ENCODE assay signal across 28 cellular contexts in the genomic region with DNA sequence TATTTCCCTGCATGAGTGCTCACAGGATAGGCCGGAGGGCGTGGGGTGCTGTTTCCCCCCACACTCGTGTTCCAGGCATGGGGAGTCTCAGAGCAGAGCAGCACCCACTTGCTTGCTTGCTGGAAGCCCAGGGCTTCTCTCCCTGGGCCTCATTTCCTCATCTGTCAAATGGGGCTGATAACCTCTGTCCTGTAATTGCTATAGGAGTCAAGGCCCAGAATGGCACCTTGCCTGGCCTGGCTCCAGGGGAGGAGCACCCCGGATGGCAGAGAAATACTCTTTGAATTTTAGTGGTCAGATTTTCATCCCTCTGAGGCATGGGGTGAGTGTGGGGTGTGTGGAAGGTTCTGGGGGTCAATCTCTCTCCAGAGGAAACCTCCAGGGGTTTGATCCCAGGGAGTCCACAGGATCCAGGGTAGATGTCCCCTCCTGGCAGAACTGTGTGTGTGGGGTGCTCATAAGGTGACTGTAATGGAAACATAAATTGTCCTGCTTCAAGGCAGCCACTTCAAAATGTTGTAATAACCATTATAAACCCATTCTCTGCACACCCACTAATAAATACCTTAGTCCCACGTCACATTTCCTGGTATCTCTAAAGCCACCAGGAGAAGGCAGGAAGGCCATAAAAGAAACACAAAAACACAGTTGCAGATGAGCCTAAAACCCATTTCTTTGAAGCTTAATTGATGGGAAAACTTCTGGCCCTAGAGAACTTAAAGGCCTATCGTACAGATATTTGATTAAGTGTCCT.
DNase-seq lines count a peak whose midpoint lies in the region; ATAC-seq and TF ChIP-seq lines count a peak whose summit lies in the region.
"Had no signal": no experiment of that assay in that cellular context is flagged by ENCODE, and none has a peak within 500 bp of the region (broad histone marks: within the 10 kb centered on the region; RNA-seq: fewer than 3 reads in every experiment).

No MANE protein-coding gene starts in this region.

- TF ChIP-seq EP300 in transverse colon (IDR thresholded peaks at IDR 0.05; ENCODE audit: low read depth): no peak

- WGBS in smooth muscle cell (ENCODE audit: low lambda C conversion rate): 75% methylated on average over 6 of the region's 6 CpGs
- WGBS in transverse colon (ENCODE audit: low coverage in 1 of 2), 2 donors: 66 to 77% methylated on average over 2 to 6 of the region's 6 CpGs

- no peaks in the 10 kb centered on the region for H3F3A ChIP-seq in smooth muscle cell (ENCODE audit: low read depth)

- CTCF ChIA-PET in CD4-positive, alpha-beta T cell (lab: Charles Lee): no interaction called here

- H3K79me2 ChIP-seq in smooth muscle cell (ENCODE audit: low read depth): no peaks in the 10 kb centered on the region

- H2AFZ ChIP-seq in smooth muscle cell (ENCODE audit: low read depth): no peak overlapping the region

- peaks cover 0 to 5% (median 0%) of the 10 kb centered on the region in 4 donors for H3K4me1 ChIP-seq in Peyer's patch
- H3K4me1 ChIP-seq in smooth muscle cell (ENCODE audit: low read depth): peaks cover 7% of the 10 kb centered on the region
- peaks cover 0 to 9% (median 3%) of the 10 kb centered on the region in 4 donors for H3K4me1 ChIP-seq in transverse colon
- H3K4me1 ChIP-seq: gastroesophageal sphincter, HAP-1, pancreas, stomach had no signal

- in situ Hi-C loops in transverse colon (cut with MboI; ENCODE audit: low pct_ligation_motif_present in 1 of 4, low pct_unique_long_range_greater_than_20kb in 1 of 4, low sequenced_read_pairs in 3 of 4): no loop called here

- no peaks in the 10 kb centered on the region for H3K4me1 Mint-ChIP-seq in CD4-positive, alpha-beta T cell (ENCODE audit: low read depth)
- H3K4me1 Mint-ChIP-seq: B cell; CD8-positive, alpha-beta memory T cell had no signal

- no peaks in the 10 kb centered on the region for H3K27me3 ChIP-seq in Peyer's patch
- no peaks in the 10 kb centered on the region for H3K27me3 ChIP-seq in smooth muscle cell (ENCODE audit: low read depth)
- H3K27me3 ChIP-seq in transverse colon: no peaks in the 10 kb centered on the region
- H3K27me3 ChIP-seq in CD4-positive, alpha-beta T cell (ENCODE audit: control insufficient read depth, insufficient read depth, low read length): no peaks in the 10 kb centered on the region
- H3K27me3 ChIP-seq: brain microvascular endothelial cell, gastroesophageal sphincter, pancreas had no signal

- H3K27ac ChIP-seq in Peyer's patch (peak overlapping the region in 1 of 4 donors; percentile 72), smooth muscle cell (ENCODE audit: low read depth) (peak overlapping the region; percentile 14), transverse colon (peak overlapping the region in 1 of 4 donors; percentile 15)
- no peak overlapping the region for H3K27ac ChIP-seq in CD4-positive, alpha-beta T cell (ENCODE audit: low read depth, low read length)
- H3K27ac ChIP-seq: brain microvascular endothelial cell, gastroesophageal sphincter, pancreas, stomach had no signal

- H3K36me3 Mint-ChIP-seq in CD4-positive, alpha-beta T cell (ENCODE audit: low read depth): no peaks in the 10 kb centered on the region
- H3K36me3 Mint-ChIP-seq: activated naive CD4-positive, alpha-beta T cell treated with anti-CD3 and anti-CD28 coated beads, Interleukin-2, amount 50 U/mL, for 72 hours; CD8-positive, alpha-beta memory T cell had no signal

- intact Hi-C loops in transverse colon (cut with DNase I; ENCODE audit: low total_unique reads): no loop called here
- intact Hi-C loops in CD4-positive, alpha-beta T cell (cut with DNase I, micrococcal nuclease): no loop called here

- no peak overlapping the region for H3K4me3 Mint-ChIP-seq in CD4-positive, alpha-beta T cell
- H3K4me3 Mint-ChIP-seq: B cell; CD8-positive, alpha-beta memory T cell; neural crest cell had no signal

- H3K27ac Mint-ChIP-seq in CD4-positive, alpha-beta T cell: no peak overlapping the region
- H3K27ac Mint-ChIP-seq: activated naive CD4-positive, alpha-beta T cell treated with anti-CD3 and anti-CD28 coated beads, Interleukin-2, amount 50 U/mL, for 72 hours; B cell had no signal

- no peak for TF ChIP-seq CTCF in Peyer's patch (IDR thresholded peaks at IDR 0.05)
- no peak for TF ChIP-seq CTCF in smooth muscle cell (IDR thresholded peaks at IDR 0.05; ENCODE audit: borderline replicate concordance, insufficient read depth, poor library complexity, severe bottlenecking)
- no peak for TF ChIP-seq CTCF in transverse colon (IDR thresholded peaks at IDR 0.05)
- no peak for TF ChIP-seq CTCF in CD4-positive, alpha-beta T cell (IDR thresholded peaks at IDR 0.05)

- H4K20me1 ChIP-seq in smooth muscle cell (ENCODE audit: low read depth): no peaks in the 10 kb centered on the region

- POLR2A ChIA-PET in CD4-positive, alpha-beta T cell (lab: Charles Lee): no interaction called here

- H3K4me3 ChIP-seq in Peyer's patch (no peak overlapping the region), smooth muscle cell (no peak overlapping the region), transverse colon (no peak overlapping the region)
- H3K4me3 ChIP-seq: gastroesophageal sphincter, HAP-1, pancreas, stomach had no signal

- H3K4me2 ChIP-seq in smooth muscle cell: peak overlapping the region; percentile 28

- H3K36me3 ChIP-seq in Peyer's patch (no peaks in the 10 kb centered on the region), smooth muscle cell (ENCODE audit: low read depth) (no peaks in the 10 kb centered on the region), transverse colon (no peaks in the 10 kb centered on the region)
- H3K36me3 ChIP-seq: brain microvascular endothelial cell, gastroesophageal sphincter, HAP-1, pancreas, stomach had no signal

- DNase-seq in GM04504 (ENCODE audit: low read depth) (peak; percentile 3), Peyer's patch (peak in 2 of 3 donors; percentile 40 to 55), kidney tubule cell (ENCODE audit: low spot score) (peak; percentile 13), smooth muscle cell (lab: John Stamatoyannopoulos, UW; ENCODE audit: unreplicated experiment) (no peak), transverse colon (no peak)
- no peak for DNase-seq in CD4-positive, alpha-beta T cell
- DNase-seq: ACHN; activated CD4-positive, alpha-beta T cell treated with anti-CD3 and anti-CD28 coated beads for 4 hours; activated effector memory CD4-positive, alpha-beta T cell treated with Interleukin-2 at 50 U/mL for 16 hours; amygdala; brain microvascular endothelial cell; CD8-positive, alpha-beta memory T cell; Karpas-422; left cardiac atrium; MV-4-11; NCI-H146; NCI-H345; pancreas; right cardiac atrium; SIG-M5; stimulated activated CD8-positive, alpha-beta memory T cell treated with anti-CD3 and anti-CD28 coated beads, Interleukin-4, amount 100 ng/mL, for 48 hours; stomach had no signal

- no peaks in the 10 kb centered on the region for H3K27me3 Mint-ChIP-seq in CD4-positive, alpha-beta T cell
- H3K27me3 Mint-ChIP-seq: B cell had no signal

- no peaks in the 10 kb centered on the region for H3K9me3 Mint-ChIP-seq in CD4-positive, alpha-beta T cell
- H3K9me3 Mint-ChIP-seq: activated naive CD4-positive, alpha-beta T cell treated with anti-CD3 and anti-CD28 coated beads, Interleukin-2, amount 50 U/mL, for 72 hours; CD8-positive, alpha-beta memory T cell; neural crest cell had no signal

- H3K9ac ChIP-seq in smooth muscle cell (ENCODE audit: low read depth): peak overlapping the region; percentile 32

- H3K9me3 ChIP-seq in Peyer's patch (no peaks in the 10 kb centered on the region), smooth muscle cell (replicated peaks; ENCODE audit: low read depth) (no peaks in the 10 kb centered on the region), transverse colon (no peaks in the 10 kb centered on the region)
- no peaks in the 10 kb centered on the region for H3K9me3 ChIP-seq in CD4-positive, alpha-beta T cell (ENCODE audit: control insufficient read depth, low read length)
- H3K9me3 ChIP-seq: gastroesophageal sphincter, HAP-1, pancreas, stomach had no signal

- TF ChIP-seq POLR2A in Peyer's patch (IDR thresholded peaks at IDR 0.05): no peak
- TF ChIP-seq POLR2A in transverse colon (IDR thresholded peaks at IDR 0.05): no peak

- ATAC-seq in HG02884 (IDR thresholded peaks at IDR 0.05; ENCODE audit: unreplicated experiment): no peak
- ATAC-seq in CD4-positive, alpha-beta T cell (ENCODE audit: poor library complexity): no peak
- ATAC-seq: activated naive CD4-positive, alpha-beta T cell treated with anti-CD3 and anti-CD28 coated beads, Interleukin-2, amount 50 U/mL, for 72 hours; gastroesophageal sphincter; left cardiac atrium; pancreas; right cardiac atrium had no signal

Comparison
In these comparisons a context has a peak if more than half of its experiments do, and no peak if none do; other contexts are left out.
1. DNase-seq: peak in GM04504 (single experiment), Peyer's patch (2 of 3) and kidney tubule cell (single experiment); none in smooth muscle cell (single experiment), transverse colon (single experiment) and CD4-positive, alpha-beta T cell (0 of 10).